In the genomic region with DNA sequence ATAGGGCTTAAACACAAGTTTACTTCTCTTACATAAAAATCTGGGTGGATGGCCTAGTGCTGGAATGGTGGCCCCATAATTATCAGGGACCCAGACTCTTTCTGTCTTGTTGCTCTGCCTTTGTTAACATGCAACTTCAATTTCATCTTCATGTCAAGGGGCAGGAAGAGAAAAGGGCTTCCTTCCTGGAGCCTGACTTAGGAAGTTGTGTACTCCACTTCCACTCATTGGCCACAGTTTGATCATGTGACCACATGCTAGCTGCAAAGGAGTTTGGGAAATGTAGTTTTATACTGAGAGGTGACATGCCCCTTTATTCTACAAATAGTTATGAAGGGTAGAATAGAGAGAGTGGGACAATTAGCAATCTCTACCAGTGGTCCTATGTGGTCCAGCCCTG, we compare ENCODE assay signal across 1 cellular context.
A peak's percentile ranks its signal among the peaks of the same experiment; 100 is the strongest.
TF ChIP-seq lines count a peak whose summit lies in the region.

No MANE protein-coding gene starts in this region.

TF ChIP-seq in H1, 55 proteins besides CTCF, POLR2A, EP300 and RAD21 (continued from another document):
- no peak for TF ChIP-seq JUN (IDR thresholded peaks at IDR 0.05; ENCODE audit: low read depth, low read length)
- TF ChIP-seq SAP30 (IDR thresholded peaks at IDR 0.05; ENCODE audit: insufficient read depth, insufficient replicate concordance, low read length), result no peak
- TF ChIP-seq NRF1 (IDR thresholded peaks at IDR 0.05; ENCODE audit: low read depth, low read length), result no peak
- TF ChIP-seq, protein P1, sequence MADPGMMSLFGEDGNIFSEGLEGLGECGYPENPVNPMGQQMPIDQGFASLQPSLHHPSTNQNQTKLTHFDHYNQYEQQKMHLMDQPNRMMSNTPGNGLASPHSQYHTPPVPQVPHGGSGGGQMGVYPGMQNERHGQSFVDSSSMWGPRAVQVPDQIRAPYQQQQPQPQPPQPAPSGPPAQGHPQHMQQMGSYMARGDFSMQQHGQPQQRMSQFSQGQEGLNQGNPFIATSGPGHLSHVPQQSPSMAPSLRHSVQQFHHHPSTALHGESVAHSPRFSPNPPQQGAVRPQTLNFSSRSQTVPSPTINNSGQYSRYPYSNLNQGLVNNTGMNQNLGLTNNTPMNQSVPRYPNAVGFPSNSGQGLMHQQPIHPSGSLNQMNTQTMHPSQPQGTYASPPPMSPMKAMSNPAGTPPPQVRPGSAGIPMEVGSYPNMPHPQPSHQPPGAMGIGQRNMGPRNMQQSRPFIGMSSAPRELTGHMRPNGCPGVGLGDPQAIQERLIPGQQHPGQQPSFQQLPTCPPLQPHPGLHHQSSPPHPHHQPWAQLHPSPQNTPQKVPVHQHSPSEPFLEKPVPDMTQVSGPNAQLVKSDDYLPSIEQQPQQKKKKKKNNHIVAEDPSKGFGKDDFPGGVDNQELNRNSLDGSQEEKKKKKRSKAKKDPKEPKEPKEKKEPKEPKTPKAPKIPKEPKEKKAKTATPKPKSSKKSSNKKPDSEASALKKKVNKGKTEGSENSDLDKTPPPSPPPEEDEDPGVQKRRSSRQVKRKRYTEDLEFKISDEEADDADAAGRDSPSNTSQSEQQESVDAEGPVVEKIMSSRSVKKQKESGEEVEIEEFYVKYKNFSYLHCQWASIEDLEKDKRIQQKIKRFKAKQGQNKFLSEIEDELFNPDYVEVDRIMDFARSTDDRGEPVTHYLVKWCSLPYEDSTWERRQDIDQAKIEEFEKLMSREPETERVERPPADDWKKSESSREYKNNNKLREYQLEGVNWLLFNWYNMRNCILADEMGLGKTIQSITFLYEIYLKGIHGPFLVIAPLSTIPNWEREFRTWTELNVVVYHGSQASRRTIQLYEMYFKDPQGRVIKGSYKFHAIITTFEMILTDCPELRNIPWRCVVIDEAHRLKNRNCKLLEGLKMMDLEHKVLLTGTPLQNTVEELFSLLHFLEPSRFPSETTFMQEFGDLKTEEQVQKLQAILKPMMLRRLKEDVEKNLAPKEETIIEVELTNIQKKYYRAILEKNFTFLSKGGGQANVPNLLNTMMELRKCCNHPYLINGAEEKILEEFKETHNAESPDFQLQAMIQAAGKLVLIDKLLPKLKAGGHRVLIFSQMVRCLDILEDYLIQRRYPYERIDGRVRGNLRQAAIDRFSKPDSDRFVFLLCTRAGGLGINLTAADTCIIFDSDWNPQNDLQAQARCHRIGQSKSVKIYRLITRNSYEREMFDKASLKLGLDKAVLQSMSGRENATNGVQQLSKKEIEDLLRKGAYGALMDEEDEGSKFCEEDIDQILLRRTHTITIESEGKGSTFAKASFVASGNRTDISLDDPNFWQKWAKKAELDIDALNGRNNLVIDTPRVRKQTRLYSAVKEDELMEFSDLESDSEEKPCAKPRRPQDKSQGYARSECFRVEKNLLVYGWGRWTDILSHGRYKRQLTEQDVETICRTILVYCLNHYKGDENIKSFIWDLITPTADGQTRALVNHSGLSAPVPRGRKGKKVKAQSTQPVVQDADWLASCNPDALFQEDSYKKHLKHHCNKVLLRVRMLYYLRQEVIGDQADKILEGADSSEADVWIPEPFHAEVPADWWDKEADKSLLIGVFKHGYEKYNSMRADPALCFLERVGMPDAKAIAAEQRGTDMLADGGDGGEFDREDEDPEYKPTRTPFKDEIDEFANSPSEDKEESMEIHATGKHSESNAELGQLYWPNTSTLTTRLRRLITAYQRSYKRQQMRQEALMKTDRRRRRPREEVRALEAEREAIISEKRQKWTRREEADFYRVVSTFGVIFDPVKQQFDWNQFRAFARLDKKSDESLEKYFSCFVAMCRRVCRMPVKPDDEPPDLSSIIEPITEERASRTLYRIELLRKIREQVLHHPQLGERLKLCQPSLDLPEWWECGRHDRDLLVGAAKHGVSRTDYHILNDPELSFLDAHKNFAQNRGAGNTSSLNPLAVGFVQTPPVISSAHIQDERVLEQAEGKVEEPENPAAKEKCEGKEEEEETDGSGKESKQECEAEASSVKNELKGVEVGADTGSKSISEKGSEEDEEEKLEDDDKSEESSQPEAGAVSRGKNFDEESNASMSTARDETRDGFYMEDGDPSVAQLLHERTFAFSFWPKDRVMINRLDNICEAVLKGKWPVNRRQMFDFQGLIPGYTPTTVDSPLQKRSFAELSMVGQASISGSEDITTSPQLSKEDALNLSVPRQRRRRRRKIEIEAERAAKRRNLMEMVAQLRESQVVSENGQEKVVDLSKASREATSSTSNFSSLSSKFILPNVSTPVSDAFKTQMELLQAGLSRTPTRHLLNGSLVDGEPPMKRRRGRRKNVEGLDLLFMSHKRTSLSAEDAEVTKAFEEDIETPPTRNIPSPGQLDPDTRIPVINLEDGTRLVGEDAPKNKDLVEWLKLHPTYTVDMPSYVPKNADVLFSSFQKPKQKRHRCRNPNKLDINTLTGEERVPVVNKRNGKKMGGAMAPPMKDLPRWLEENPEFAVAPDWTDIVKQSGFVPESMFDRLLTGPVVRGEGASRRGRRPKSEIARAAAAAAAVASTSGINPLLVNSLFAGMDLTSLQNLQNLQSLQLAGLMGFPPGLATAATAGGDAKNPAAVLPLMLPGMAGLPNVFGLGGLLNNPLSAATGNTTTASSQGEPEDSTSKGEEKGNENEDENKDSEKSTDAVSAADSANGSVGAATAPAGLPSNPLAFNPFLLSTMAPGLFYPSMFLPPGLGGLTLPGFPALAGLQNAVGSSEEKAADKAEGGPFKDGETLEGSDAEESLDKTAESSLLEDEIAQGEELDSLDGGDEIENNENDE (IDR thresholded peaks at IDR 0.05; ENCODE audit: insufficient replicate concordance, low read length), result no peak
- TF ChIP-seq SIX5 (IDR thresholded peaks at IDR 0.05; ENCODE audit: low read depth, low read length), result peak; percentile 68
- no peak for TF ChIP-seq CTBP2 (IDR thresholded peaks at IDR 0.05; ENCODE audit: borderline replicate concordance, insufficient read depth, insufficient read length, low read length)
- no peak for TF ChIP-seq SIRT6 (IDR thresholded peaks at IDR 0.05; ENCODE audit: low read length)
- TF ChIP-seq TAF1 (IDR thresholded peaks at IDR 0.05; ENCODE audit: low read depth, low read length), result 0 out of 2 replicates have a peak, but pooled peaks have one; percentile 47
- no peak for TF ChIP-seq POU5F1 (IDR thresholded peaks at IDR 0.05; ENCODE audit: low read depth, low read length)
